9 cellular contexts compared by ENCODE assay signal in genomic region chr22:38513063-38513462, GRCh38. TPM values are rescaled to one million over a fixed set of nuclear protein-coding genes. Genes with fewer than 3 reads are reported as not detected.
A peak's percentile ranks its signal among the peaks of the same experiment; 100 is the strongest.
DNase-seq lines count a peak whose midpoint lies in the region; ATAC-seq and TF ChIP-seq lines count a peak whose summit lies in the region.
"Had no signal": no experiment of that assay in that cellular context is flagged by ENCODE, and none has a peak within 500 bp of the region (broad histone marks: within the 10 kb centered on the region; RNA-seq: fewer than 3 reads in every experiment).

No MANE protein-coding gene starts in this region.

- no peaks in the 10 kb centered on the region for H3K27me3 ChIP-seq in Loucy (ENCODE audit: insufficient read depth, low read length, poor library complexity, severe bottlenecking)

- H3K36me3 Mint-ChIP-seq in progenitor cell of endocrine pancreas (ENCODE audit: insufficient read depth) = no peaks in the 10 kb centered on the region

- H3K79me2 ChIP-seq in Loucy (ENCODE audit: insufficient read depth, low read length) = no peaks in the 10 kb centered on the region

- no peak overlapping the region for H3K4me3 Mint-ChIP-seq in progenitor cell of endocrine pancreas (ENCODE audit: low read depth)

- no peaks in the 10 kb centered on the region for H3K4me1 ChIP-seq in Loucy (ENCODE audit: insufficient read depth, low read length, poor library complexity, severe bottlenecking)

- H4K20me1 ChIP-seq in Loucy (ENCODE audit: insufficient read depth, low read length, poor library complexity, severe bottlenecking) = no peaks in the 10 kb centered on the region

- H3K36me3 ChIP-seq in Loucy (ENCODE audit: insufficient read depth, low read length) = no peaks in the 10 kb centered on the region

- no peak overlapping the region for H3K4me3 ChIP-seq in Loucy (ENCODE audit: low read length, poor library complexity, severe bottlenecking)

- peaks cover 2% of the 10 kb centered on the region for H3K4me1 Mint-ChIP-seq in progenitor cell of endocrine pancreas (ENCODE audit: low read depth)

- no peak overlapping the region for H3K4me2 ChIP-seq in Loucy (ENCODE audit: low read depth, low read length, poor library complexity, severe bottlenecking)

- TF ChIP-seq CTCF in Loucy (conservative IDR thresholded peaks at IDR 0.05; ENCODE audit: low read length) (peak; percentile 73), progenitor cell of endocrine pancreas (IDR thresholded peaks at IDR 0.05; ENCODE audit: unreplicated experiment) (peak; percentile 41)

- H3K9me3 ChIP-seq in Loucy (ENCODE audit: insufficient read depth, low read depth, low read length) = no peaks in the 10 kb centered on the region

- H2AFZ ChIP-seq in Loucy (ENCODE audit: low read length) = no peak overlapping the region

- ATAC-seq in GM19324 (IDR thresholded peaks at IDR 0.05; ENCODE audit: low FRiP score, unreplicated experiment) = no peak
- no peak for ATAC-seq in HG03039 (IDR thresholded peaks at IDR 0.05; ENCODE audit: unreplicated experiment)
- ATAC-seq in HG03097 (IDR thresholded peaks at IDR 0.05; ENCODE audit: low FRiP score, unreplicated experiment) = no peak

- no peaks in the 10 kb centered on the region for H3F3A ChIP-seq in Loucy (ENCODE audit: low read depth)

- no peaks in the 10 kb centered on the region for H3K9me3 Mint-ChIP-seq in progenitor cell of endocrine pancreas (ENCODE audit: low read depth)

- H3K9me2 ChIP-seq in Loucy (replicated peaks; ENCODE audit: low read depth, low read length) = no peaks in the 10 kb centered on the region

- no peaks in the 10 kb centered on the region for H3K27me3 Mint-ChIP-seq in progenitor cell of endocrine pancreas

- peak in 2 of 3 experiments; percentile 2 to 26 for DNase-seq in NCI-H1417 (lab: John Stamatoyannopoulos, UW)
- DNase-seq in NCI-H1417 treated with DMSO at 0.1 percent for 48 hours (lab: John Stamatoyannopoulos, UW) = no peak
- peak; percentile 20 for DNase-seq in activated naive CD4-positive, alpha-beta T cell treated with Interleukin-2 at 50 U/mL for 16 hours
- no peak for DNase-seq in progenitor cell of endocrine pancreas (ENCODE audit: low spot score, unreplicated experiment)

- H3K9ac ChIP-seq in Loucy (ENCODE audit: low read depth, low read length, poor library complexity, severe bottlenecking) = no peak overlapping the region

- no peak overlapping the region for H3K27ac Mint-ChIP-seq in progenitor cell of endocrine pancreas

RNA-seq across cellular contexts. Expression of gene DDX17, which starts 7.0 kb away (rescaled TPM):
- 625 and 651 TPM in 2 replicates for total RNA-seq in progenitor cell of endocrine pancreas

RNA-seq across cellular contexts. Expression of gene KDELR3, which starts 45.2 kb away (rescaled TPM):
- 5.7 and 6.3 TPM in 2 replicates for total RNA-seq in progenitor cell of endocrine pancreas

RNA-seq across cellular contexts. Expression of gene DMC1, which starts 56.9 kb away (rescaled TPM):
- 2.2 and 3.0 TPM in 2 replicates for total RNA-seq in progenitor cell of endocrine pancreas

RNA-seq across cellular contexts. Expression of gene KCNJ4, which starts 58.1 kb away (rescaled TPM):
- 1.7 and 2.2 TPM in 2 replicates for total RNA-seq in progenitor cell of endocrine pancreas
- total RNA-seq: fibroblast of lung had no signal

Comparison
In these comparisons a context has a peak if more than half of its experiments do, and no peak if none do; other contexts are left out.
1. DNase-seq: peak in NCI-H1417 (2 of 3) and activated naive CD4-positive, alpha-beta T cell treated with Interleukin-2 at 50 U/mL for 16 hours (single experiment); none in NCI-H1417 treated with DMSO at 0.1 percent for 48 hours (single experiment) and progenitor cell of endocrine pancreas (single experiment).